ENCODE assay signal across 9 cellular contexts in genomic region chr3:30747771-30748281, GRCh38.
DNase-seq lines count a peak whose midpoint lies in the region; ATAC-seq and TF ChIP-seq lines count a peak whose summit lies in the region.
"Had no signal": no experiment of that assay in that cellular context is flagged by ENCODE, and none has a peak within 500 bp of the region (broad histone marks: within the 10 kb centered on the region; RNA-seq: fewer than 3 reads in every experiment).

No MANE protein-coding gene starts in this region.

- no peaks in the 10 kb centered on the region for H3K36me3 ChIP-seq in transverse colon

- peaks cover 0 to 11% (median 5%) of the 10 kb centered on the region in 4 donors for H3K4me1 ChIP-seq in transverse colon

- peak; percentile 74 to 79 for ATAC-seq in left cardiac atrium
- ATAC-seq in GM21576 (IDR thresholded peaks at IDR 0.05; ENCODE audit: unreplicated experiment): no peak

- WGBS in transverse colon (ENCODE audit: low coverage in 1 of 2), 2 donors: 50 to 52% methylated on average over 4 of the region's 4 CpGs

- no peaks in the 10 kb centered on the region for H3K9me3 ChIP-seq in transverse colon

- H3K27me3 ChIP-seq in transverse colon: no peaks in the 10 kb centered on the region

- TF ChIP-seq EP300 in transverse colon (IDR thresholded peaks at IDR 0.05; ENCODE audit: low read depth): no peak

- no peak overlapping the region for H3K4me3 ChIP-seq in transverse colon

- no peak overlapping the region for H3K27ac ChIP-seq in transverse colon

- peak; percentile 30 to 41 (median 36) for TF ChIP-seq CTCF in transverse colon (IDR thresholded peaks at IDR 0.05)

- DNase-seq in NCI-H345 (lab: John Stamatoyannopoulos, UW) (peak; percentile 4), NCI-H345 treated with DMSO at 0.1 percent for 48 hours (lab: John Stamatoyannopoulos, UW; ENCODE audit: unreplicated experiment) (no peak), SW 1271 (lab: John Stamatoyannopoulos, UW) (peak; percentile 55 to 77), left cardiac atrium (no peak), transverse colon (no peak), DMS79 treated with DMSO at 0.1 percent for 48 hours (lab: John Stamatoyannopoulos, UW) (no peak)
- no peak for DNase-seq in stimulated activated CD4-positive, alpha-beta T cell treated with anti-CD3 and anti-CD28 coated beads, Interleukin-4, amount 100 ng/mL, for 1 hour
- DNase-seq: stimulated activated CD4-positive, alpha-beta T cell treated with anti-CD3 and anti-CD28 coated beads, Interleukin-4, amount 100 ng/mL, for 4 hours had no signal

- in situ Hi-C loops in transverse colon (cut with MboI; ENCODE audit: low pct_ligation_motif_present in 1 of 4, low pct_unique_long_range_greater_than_20kb in 1 of 4, low sequenced_read_pairs in 3 of 4): loop anchor here in 1 of 4 donors (25.0 kb wide), 1 partner anchor 711 kb away; no protein-coding TSS in a partner anchor

- intact Hi-C loops in left cardiac atrium (cut with DNase I) (loop anchor here in 1 of 2 donors (5.0 to 10.0 kb wide), 2 partner anchors 546 to 633 kb away; no protein-coding TSS in a partner anchor), transverse colon (cut with DNase I; ENCODE audit: low total_unique reads) (no loop called here)

- no peak for TF ChIP-seq POLR2A in transverse colon (IDR thresholded peaks at IDR 0.05)

Comparison
In these comparisons a context has a peak if more than half of its experiments do, and no peak if none do; other contexts are left out.
1. DNase-seq: peak in NCI-H345 (single experiment) and SW 1271 (2 of 2); none in NCI-H345 treated with DMSO at 0.1 percent for 48 hours (single experiment), left cardiac atrium (single experiment), transverse colon (single experiment), DMS79 treated with DMSO at 0.1 percent for 48 hours (single experiment) and stimulated activated CD4-positive, alpha-beta T cell treated with anti-CD3 and anti-CD28 coated beads, Interleukin-4, amount 100 ng/mL, for 1 hour (single experiment).